ENCODE assay signal across 12 cellular contexts in the genomic region with DNA sequence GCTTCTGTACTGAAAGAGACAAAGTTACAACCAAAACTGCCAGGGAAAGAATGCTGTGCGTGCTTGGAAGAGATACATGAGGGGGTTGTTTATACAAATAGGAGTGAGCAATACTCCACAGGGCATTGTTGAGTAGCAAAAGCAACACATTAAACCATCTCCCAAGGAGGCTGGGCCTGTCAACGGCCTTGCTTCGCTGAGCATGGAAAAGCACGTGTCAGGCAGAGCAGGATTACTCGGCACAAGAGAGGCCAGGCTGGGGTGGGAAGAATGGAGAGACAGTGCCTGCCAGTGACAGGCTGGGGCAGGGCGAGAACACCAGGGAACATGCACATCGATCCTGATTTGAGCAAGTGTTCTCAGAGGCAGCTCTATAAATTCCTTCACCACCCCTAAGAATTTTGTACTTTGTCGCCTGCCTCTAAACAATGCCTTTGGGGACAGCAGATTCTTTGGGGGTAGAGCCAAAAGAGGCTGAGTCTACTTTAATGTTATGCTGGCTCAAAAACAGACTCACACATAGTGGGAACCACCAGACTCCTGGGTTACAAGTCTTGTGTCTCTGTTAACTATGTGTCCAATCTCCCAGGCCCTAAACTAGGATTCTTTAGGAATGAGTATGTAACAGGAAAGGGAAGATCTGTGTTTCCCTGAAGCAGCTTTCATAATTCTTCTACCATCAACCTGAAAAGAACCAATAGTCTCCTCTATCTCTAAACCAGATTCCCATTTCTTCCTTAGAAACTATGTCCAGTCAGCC.
A peak's percentile ranks its signal among the peaks of the same experiment; 100 is the strongest.
DNase-seq lines count a peak whose midpoint lies in the region; ATAC-seq, FAIRE-seq and TF ChIP-seq lines count a peak whose summit lies in the region.
"Had no signal": no experiment of that assay in that cellular context is flagged by ENCODE, and none has a peak within 500 bp of the region (broad histone marks: within the 10 kb centered on the region; RNA-seq: fewer than 3 reads in every experiment).

No MANE protein-coding gene starts in this region.

- H3K4me1 Mint-ChIP-seq in T-helper 1 cell treated with Interleukin-12 subunit alpha and Interleukin-12 subunit beta and Interleukin-4 antibody, amounts not matched to agents 30 μg/mL and 1 μg/mL, for 36 hours (ENCODE audit: low read depth), result peaks cover 42% of the 10 kb centered on the region
- peaks cover 28% of the 10 kb centered on the region for H3K4me1 Mint-ChIP-seq in astrocyte (ENCODE audit: low read depth, unreplicated experiment)
- H3K4me1 Mint-ChIP-seq in type B pancreatic cell (ENCODE audit: unreplicated experiment), result peaks cover 22% of the 10 kb centered on the region
- peaks cover 34% of the 10 kb centered on the region for H3K4me1 Mint-ChIP-seq in stimulated activated naive CD8-positive, alpha-beta T cell treated with anti-CD3 and anti-CD28 coated beads, Interleukin-15, amount 100 ng/mL, for 72 hours

- no peak overlapping the region for H3K4me3 ChIP-seq in astrocyte (ENCODE audit: insufficient read depth, low read depth, low read length)

- no peaks in the 10 kb centered on the region for H3K27me3 Mint-ChIP-seq in T-helper 1 cell treated with Interleukin-12 subunit alpha and Interleukin-12 subunit beta and Interleukin-4 antibody, amounts not matched to agents 30 μg/mL and 1 μg/mL, for 36 hours (ENCODE audit: low read depth)
- peaks cover 3% of the 10 kb centered on the region for H3K27me3 Mint-ChIP-seq in astrocyte (ENCODE audit: low read depth, unreplicated experiment)
- no peaks in the 10 kb centered on the region for H3K27me3 Mint-ChIP-seq in type B pancreatic cell
- no peaks in the 10 kb centered on the region for H3K27me3 Mint-ChIP-seq in stimulated activated naive CD8-positive, alpha-beta T cell treated with anti-CD3 and anti-CD28 coated beads, Interleukin-15, amount 100 ng/mL, for 72 hours

- peaks cover 11% of the 10 kb centered on the region for H3K36me3 Mint-ChIP-seq in T-helper 1 cell treated with Interleukin-12 subunit alpha and Interleukin-12 subunit beta and Interleukin-4 antibody, amounts not matched to agents 30 μg/mL and 1 μg/mL, for 36 hours (ENCODE audit: low read depth)
- H3K36me3 Mint-ChIP-seq in astrocyte (ENCODE audit: low read depth, unreplicated experiment) (no peaks in the 10 kb centered on the region), type B pancreatic cell (no peaks in the 10 kb centered on the region)

- H3K27ac ChIP-seq in astrocyte (ENCODE audit: low read depth, low read length), result no peak overlapping the region

- no peak overlapping the region for H3K9ac ChIP-seq in astrocyte (ENCODE audit: low read length)

- H4K20me1 ChIP-seq in astrocyte (ENCODE audit: insufficient read depth, low read length), result no peaks in the 10 kb centered on the region

- peaks cover 6% of the 10 kb centered on the region for H3K4me1 ChIP-seq in astrocyte (ENCODE audit: insufficient read depth, low read length)

- H3K27me3 ChIP-seq in astrocyte (ENCODE audit: insufficient read depth, low read length), result peaks cover 3% of the 10 kb centered on the region

- peak; percentile 45 for FAIRE-seq in astrocyte (lab: Jason Lieb, UNC)

- H3K9me3 ChIP-seq in astrocyte (ENCODE audit: insufficient read depth, low read depth, low read length), result no peaks in the 10 kb centered on the region

- no peaks in the 10 kb centered on the region for H3K9me3 Mint-ChIP-seq in T-helper 1 cell treated with Interleukin-12 subunit alpha and Interleukin-12 subunit beta and Interleukin-4 antibody, amounts not matched to agents 30 μg/mL and 1 μg/mL, for 36 hours
- H3K9me3 Mint-ChIP-seq in astrocyte (ENCODE audit: unreplicated experiment), result peaks cover 2% of the 10 kb centered on the region
- H3K9me3 Mint-ChIP-seq in type B pancreatic cell, result no peaks in the 10 kb centered on the region
- no peaks in the 10 kb centered on the region for H3K9me3 Mint-ChIP-seq in stimulated activated naive CD8-positive, alpha-beta T cell treated with anti-CD3 and anti-CD28 coated beads, Interleukin-15, amount 100 ng/mL, for 72 hours

- no peak overlapping the region for H3K4me2 ChIP-seq in astrocyte (ENCODE audit: low read length)

- ATAC-seq in stimulated activated naive CD8-positive, alpha-beta T cell treated with anti-CD3 and anti-CD28 coated beads, Interleukin-15, amount 100 ng/mL, for 72 hours, result no peak
- ATAC-seq: left lobe of liver had no signal

- peak overlapping the region; percentile 28 for H3K27ac Mint-ChIP-seq in T-helper 1 cell treated with Interleukin-12 subunit alpha and Interleukin-12 subunit beta and Interleukin-4 antibody, amounts not matched to agents 30 μg/mL and 1 μg/mL, for 36 hours
- peak overlapping the region; percentile 71 for H3K27ac Mint-ChIP-seq in astrocyte (ENCODE audit: unreplicated experiment)
- peak overlapping the region; percentile 1 for H3K27ac Mint-ChIP-seq in type B pancreatic cell
- peak overlapping the region in 1 of 2 donors; percentile 6 for H3K27ac Mint-ChIP-seq in stimulated activated naive CD8-positive, alpha-beta T cell treated with anti-CD3 and anti-CD28 coated beads, Interleukin-15, amount 100 ng/mL, for 72 hours
- H3K27ac Mint-ChIP-seq: activated naive CD4-positive, alpha-beta T cell treated with anti-CD3 and anti-CD28 coated beads, Interleukin-2, amount 10 ng/mL, durations not matched to agents 7 days and 5 days had no signal

- no peak for DNase-seq in T-helper 1 cell
- DNase-seq in astrocyte (ENCODE audit: low read depth), result peak; percentile 63
- peak; percentile 84 for DNase-seq in iris pigment epithelial cell (ENCODE audit: low read depth)
- DNase-seq in type B pancreatic cell (ENCODE audit: extremely low spot score, unreplicated experiment), result no peak
- no peak for DNase-seq in NCI-H1694 (lab: John Stamatoyannopoulos, UW)
- DNase-seq in stimulated activated naive CD8-positive, alpha-beta T cell treated with anti-CD3 and anti-CD28 coated beads, Interleukin-15, amount 100 ng/mL, for 72 hours, result no peak
- DNase-seq in NCI-H2196 treated with DMSO at 0.1 percent for 48 hours (lab: John Stamatoyannopoulos, UW; ENCODE audit: unreplicated experiment), result no peak
- DNase-seq: activated CD4-positive, alpha-beta T cell treated with anti-CD3 and anti-CD28 coated beads for 48 hours; activated naive CD4-positive, alpha-beta T cell treated with anti-CD3 and anti-CD28 coated beads, Interleukin-2, amount 10 ng/mL, durations not matched to agents 7 days and 5 days; NCI-H2029 treated with DMSO at 0.1 percent for 48 hours had no signal

- H3K36me3 ChIP-seq in astrocyte (ENCODE audit: insufficient read depth, low read length), result no peaks in the 10 kb centered on the region

- H3K4me3 Mint-ChIP-seq in T-helper 1 cell treated with Interleukin-12 subunit alpha and Interleukin-12 subunit beta and Interleukin-4 antibody, amounts not matched to agents 30 μg/mL and 1 μg/mL, for 36 hours, result no peak overlapping the region
- no peak overlapping the region for H3K4me3 Mint-ChIP-seq in astrocyte (ENCODE audit: unreplicated experiment)
- no peak overlapping the region for H3K4me3 Mint-ChIP-seq in type B pancreatic cell
- no peak overlapping the region for H3K4me3 Mint-ChIP-seq in stimulated activated naive CD8-positive, alpha-beta T cell treated with anti-CD3 and anti-CD28 coated beads, Interleukin-15, amount 100 ng/mL, for 72 hours
- H3K4me3 Mint-ChIP-seq: activated naive CD4-positive, alpha-beta T cell treated with anti-CD3 and anti-CD28 coated beads, Interleukin-2, amount 10 ng/mL, durations not matched to agents 7 days and 5 days had no signal

- H3K79me2 ChIP-seq in astrocyte (ENCODE audit: insufficient read depth, low read length), result no peaks in the 10 kb centered on the region

- no peak for TF ChIP-seq CTCF in astrocyte (IDR thresholded peaks at IDR 0.05; ENCODE audit: insufficient read depth, low read depth, low read length)
- no peak for TF ChIP-seq CTCF in type B pancreatic cell (conservative IDR thresholded peaks at IDR 0.05)

- H2AFZ ChIP-seq in astrocyte (ENCODE audit: low read depth, low read length), result no peak overlapping the region

Comparison
In these comparisons a context has a peak if more than half of its experiments do, and no peak if none do; other contexts are left out.
1. DNase-seq: peak in astrocyte (single experiment) and iris pigment epithelial cell (single experiment); none in T-helper 1 cell (0 of 5), type B pancreatic cell (single experiment), NCI-H1694 (single experiment), stimulated activated naive CD8-positive, alpha-beta T cell treated with anti-CD3 and anti-CD28 coated beads, Interleukin-15, amount 100 ng/mL, for 72 hours (0 of 2) and NCI-H2196 treated with DMSO at 0.1 percent for 48 hours (single experiment).